Comparison of ENCODE assay signal across 19 cellular contexts in the genomic region with DNA sequence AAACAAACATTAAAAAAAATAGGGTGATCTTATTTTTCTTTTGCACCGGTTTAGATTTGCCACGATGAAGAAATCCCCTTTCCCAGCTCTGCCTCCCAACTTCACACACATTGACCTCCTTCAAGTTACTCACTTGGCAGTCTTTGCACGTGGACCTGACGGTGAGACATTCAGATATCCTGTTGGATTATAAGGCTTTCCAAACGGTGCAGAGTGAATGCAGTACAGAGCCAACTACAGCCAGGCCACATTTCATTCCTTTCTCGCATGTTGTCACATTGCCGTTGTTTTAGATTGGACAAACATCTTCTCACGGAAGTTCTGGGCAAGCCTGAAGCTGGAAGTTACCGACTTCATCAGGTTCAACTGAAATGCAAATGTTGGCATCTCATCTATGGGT.
"Had no signal": no experiment of that assay in that cellular context is flagged by ENCODE, and none has a peak within 500 bp of the region (broad histone marks: within the 10 kb centered on the region; RNA-seq: fewer than 3 reads in every experiment).

No MANE protein-coding gene starts in this region.

- FAIRE-seq: colon, islet of Langerhans had no signal

- H3K4me3 Mint-ChIP-seq: natural killer cell, neural progenitor cell, type B pancreatic cell had no signal

- ATAC-seq: heart left ventricle, left lobe of liver, natural killer cell, right cardiac atrium had no signal

- H3K9me3 ChIP-seq: heart left ventricle, ovary, thyroid gland, vagina had no signal

- H3K27ac ChIP-seq: neural progenitor cell, ovary, thyroid gland, vagina had no signal

- H3K27ac Mint-ChIP-seq: natural killer cell, neural progenitor cell, type B pancreatic cell had no signal

- H3K4me1 ChIP-seq: neural progenitor cell, thyroid gland had no signal

- H3K4me3 ChIP-seq: heart left ventricle, neural progenitor cell, ovary, smooth muscle cell, thyroid gland, vagina had no signal

- H3K9me3 Mint-ChIP-seq: natural killer cell, neural progenitor cell, type B pancreatic cell had no signal

- H3K36me3 ChIP-seq: neural progenitor cell, ovary, thyroid gland, vagina had no signal

- H3K4me2 ChIP-seq: neural progenitor cell, smooth muscle cell had no signal

- H3K36me3 Mint-ChIP-seq: neural progenitor cell, type B pancreatic cell had no signal

- H3K9ac ChIP-seq: neural progenitor cell had no signal

- H3K27me3 Mint-ChIP-seq: type B pancreatic cell had no signal

- H3K4me1 Mint-ChIP-seq: natural killer cell, neural progenitor cell had no signal

- DNase-seq: dermis blood vessel endothelial cell; foreskin melanocyte; heart left ventricle; hippocampal formation; mammary epithelial cell; natural killer cell; nucleus accumbens; ovary; right cardiac atrium; stimulated activated CD4-positive, alpha-beta T cell treated with anti-CD3 and anti-CD28 coated beads, Interleukin-2, amount 100 ng/mL, for 48 hours; stimulated activated naive CD4-positive, alpha-beta T cell treated with Interleukin-2 at 50 U/mL for 16 hours; thyroid gland had no signal

- H2AFZ ChIP-seq: neural progenitor cell had no signal

- H3K27me3 ChIP-seq: heart left ventricle, neural progenitor cell, ovary, thyroid gland, vagina had no signal
